In the genomic region with DNA sequence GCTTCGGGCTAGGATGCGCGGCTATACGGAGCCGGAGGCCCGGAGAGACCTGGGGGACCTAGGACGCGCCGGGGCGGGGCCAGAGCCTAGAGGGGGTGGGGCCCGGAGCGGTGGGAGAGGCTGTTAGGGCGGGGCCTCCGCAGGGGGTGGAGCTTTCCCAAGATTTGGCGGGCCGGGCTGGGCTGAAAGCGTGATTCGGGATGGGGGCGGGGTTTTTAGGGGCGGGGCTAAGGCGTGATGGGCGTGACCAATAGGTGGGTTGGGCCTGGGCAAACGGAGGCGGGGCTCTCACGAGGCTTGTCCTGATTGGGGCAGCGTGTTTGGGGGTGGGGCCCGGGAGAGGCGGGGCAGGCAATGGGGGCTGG, we compare ENCODE assay signal across 1 cellular context.
TF ChIP-seq lines count a peak whose summit lies in the region.

No MANE protein-coding gene starts in this region.

TF ChIP-seq in HepG2, 621 proteins besides CTCF, POLR2A, EP300 and RAD21 (continued from another document and continues in another):
- TF ChIP-seq ASH2L (IDR thresholded peaks at IDR 0.05; ENCODE audit: insufficient read length, low read depth, low read length) (peak; percentile 8), ZFX (CRISPR knock-in tag; IDR thresholded peaks at IDR 0.05; ENCODE audit: low read depth) (0 out of 2 replicates have a peak, but pooled peaks have one; percentile 1), ZNF225 (CRISPR knock-in tag; IDR thresholded peaks at IDR 0.05) (no peak), ELF4 (CRISPR knock-in tag; IDR thresholded peaks at IDR 0.05; ENCODE audit: borderline replicate concordance) (no peak), POGZ (CRISPR knock-in tag; IDR thresholded peaks at IDR 0.05) (no peak), STAT5B (CRISPR knock-in tag; IDR thresholded peaks at IDR 0.05) (no peak), PHB2 (IDR thresholded peaks at IDR 0.05; ENCODE audit: partially characterized antibody) (no peak), MATR3 (CRISPR knock-in tag; IDR thresholded peaks at IDR 0.05) (no peak), KMT2A (CRISPR knock-in tag; IDR thresholded peaks at IDR 0.05) (no peak), MTA1 (CRISPR knock-in tag; IDR thresholded peaks at IDR 0.05; ENCODE audit: borderline replicate concordance) (no peak), ZFAT (CRISPR knock-in tag; conservative IDR thresholded peaks at IDR 0.05) (no peak), ZNF251 (CRISPR knock-in tag; IDR thresholded peaks at IDR 0.05) (no peak), RORA (CRISPR knock-in tag; IDR thresholded peaks at IDR 0.05) (no peak), ZNF567 (CRISPR knock-in tag; IDR thresholded peaks at IDR 0.05; ENCODE audit: borderline replicate concordance) (no peak), SP1 (IDR thresholded peaks at IDR 0.05) (0 out of 2 replicates have a peak, but pooled peaks have one; percentile 35), SP1 (CRISPR knock-in tag; IDR thresholded peaks at IDR 0.05) (0 out of 2 replicates have a peak, but pooled peaks have one; percentile 23), GATAD2A (CRISPR knock-in tag; IDR thresholded peaks at IDR 0.05) (no peak), SRY (CRISPR knock-in tag; IDR thresholded peaks at IDR 0.05) (no peak), SNAPC2 (CRISPR knock-in tag; IDR thresholded peaks at IDR 0.05) (no peak), MYNN (CRISPR knock-in tag; IDR thresholded peaks at IDR 0.05; ENCODE audit: low read depth) (no peak), ZNF841 (CRISPR knock-in tag; IDR thresholded peaks at IDR 0.05; ENCODE audit: borderline replicate concordance) (no peak), RARG (CRISPR knock-in tag; IDR thresholded peaks at IDR 0.05; ENCODE audit: low read depth) (no peak), HNRNPK (IDR thresholded peaks at IDR 0.05; ENCODE audit: low read depth, low read length, poor library complexity, severe bottlenecking) (peak; percentile 50), NPAS2 (CRISPR knock-in tag; IDR thresholded peaks at IDR 0.05; ENCODE audit: borderline replicate concordance) (no peak), HOXA9 (CRISPR knock-in tag; IDR thresholded peaks at IDR 0.05; ENCODE audit: borderline replicate concordance) (no peak), DR1 (CRISPR knock-in tag; IDR thresholded peaks at IDR 0.05) (no peak)
- TF ChIP-seq, protein P1, sequence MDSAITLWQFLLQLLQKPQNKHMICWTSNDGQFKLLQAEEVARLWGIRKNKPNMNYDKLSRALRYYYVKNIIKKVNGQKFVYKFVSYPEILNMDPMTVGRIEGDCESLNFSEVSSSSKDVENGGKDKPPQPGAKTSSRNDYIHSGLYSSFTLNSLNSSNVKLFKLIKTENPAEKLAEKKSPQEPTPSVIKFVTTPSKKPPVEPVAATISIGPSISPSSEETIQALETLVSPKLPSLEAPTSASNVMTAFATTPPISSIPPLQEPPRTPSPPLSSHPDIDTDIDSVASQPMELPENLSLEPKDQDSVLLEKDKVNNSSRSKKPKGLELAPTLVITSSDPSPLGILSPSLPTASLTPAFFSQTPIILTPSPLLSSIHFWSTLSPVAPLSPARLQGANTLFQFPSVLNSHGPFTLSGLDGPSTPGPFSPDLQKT (CRISPR knock-in tag; IDR thresholded peaks at IDR 0.05; ENCODE audit: borderline replicate concordance), result no peak
- TF ChIP-seq, protein P2, sequence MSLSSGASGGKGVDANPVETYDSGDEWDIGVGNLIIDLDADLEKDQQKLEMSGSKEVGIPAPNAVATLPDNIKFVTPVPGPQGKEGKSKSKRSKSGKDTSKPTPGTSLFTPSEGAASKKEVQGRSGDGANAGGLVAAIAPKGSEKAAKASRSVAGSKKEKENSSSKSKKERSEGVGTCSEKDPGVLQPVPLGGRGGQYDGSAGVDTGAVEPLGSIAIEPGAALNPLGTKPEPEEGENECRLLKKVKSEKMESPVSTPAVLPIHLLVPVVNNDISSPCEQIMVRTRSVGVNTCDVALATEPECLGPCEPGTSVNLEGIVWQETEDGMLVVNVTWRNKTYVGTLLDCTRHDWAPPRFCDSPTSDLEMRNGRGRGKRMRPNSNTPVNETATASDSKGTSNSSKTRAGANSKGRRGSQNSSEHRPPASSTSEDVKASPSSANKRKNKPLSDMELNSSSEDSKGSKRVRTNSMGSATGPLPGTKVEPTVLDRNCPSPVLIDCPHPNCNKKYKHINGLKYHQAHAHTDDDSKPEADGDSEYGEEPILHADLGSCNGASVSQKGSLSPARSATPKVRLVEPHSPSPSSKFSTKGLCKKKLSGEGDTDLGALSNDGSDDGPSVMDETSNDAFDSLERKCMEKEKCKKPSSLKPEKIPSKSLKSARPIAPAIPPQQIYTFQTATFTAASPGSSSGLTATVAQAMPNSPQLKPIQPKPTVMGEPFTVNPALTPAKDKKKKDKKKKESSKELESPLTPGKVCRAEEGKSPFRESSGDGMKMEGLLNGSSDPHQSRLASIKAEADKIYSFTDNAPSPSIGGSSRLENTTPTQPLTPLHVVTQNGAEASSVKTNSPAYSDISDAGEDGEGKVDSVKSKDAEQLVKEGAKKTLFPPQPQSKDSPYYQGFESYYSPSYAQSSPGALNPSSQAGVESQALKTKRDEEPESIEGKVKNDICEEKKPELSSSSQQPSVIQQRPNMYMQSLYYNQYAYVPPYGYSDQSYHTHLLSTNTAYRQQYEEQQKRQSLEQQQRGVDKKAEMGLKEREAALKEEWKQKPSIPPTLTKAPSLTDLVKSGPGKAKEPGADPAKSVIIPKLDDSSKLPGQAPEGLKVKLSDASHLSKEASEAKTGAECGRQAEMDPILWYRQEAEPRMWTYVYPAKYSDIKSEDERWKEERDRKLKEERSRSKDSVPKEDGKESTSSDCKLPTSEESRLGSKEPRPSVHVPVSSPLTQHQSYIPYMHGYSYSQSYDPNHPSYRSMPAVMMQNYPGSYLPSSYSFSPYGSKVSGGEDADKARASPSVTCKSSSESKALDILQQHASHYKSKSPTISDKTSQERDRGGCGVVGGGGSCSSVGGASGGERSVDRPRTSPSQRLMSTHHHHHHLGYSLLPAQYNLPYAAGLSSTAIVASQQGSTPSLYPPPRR (CRISPR knock-in tag; IDR thresholded peaks at IDR 0.05; ENCODE audit: borderline replicate concordance), result no peak
- TF ChIP-seq, protein P3, sequence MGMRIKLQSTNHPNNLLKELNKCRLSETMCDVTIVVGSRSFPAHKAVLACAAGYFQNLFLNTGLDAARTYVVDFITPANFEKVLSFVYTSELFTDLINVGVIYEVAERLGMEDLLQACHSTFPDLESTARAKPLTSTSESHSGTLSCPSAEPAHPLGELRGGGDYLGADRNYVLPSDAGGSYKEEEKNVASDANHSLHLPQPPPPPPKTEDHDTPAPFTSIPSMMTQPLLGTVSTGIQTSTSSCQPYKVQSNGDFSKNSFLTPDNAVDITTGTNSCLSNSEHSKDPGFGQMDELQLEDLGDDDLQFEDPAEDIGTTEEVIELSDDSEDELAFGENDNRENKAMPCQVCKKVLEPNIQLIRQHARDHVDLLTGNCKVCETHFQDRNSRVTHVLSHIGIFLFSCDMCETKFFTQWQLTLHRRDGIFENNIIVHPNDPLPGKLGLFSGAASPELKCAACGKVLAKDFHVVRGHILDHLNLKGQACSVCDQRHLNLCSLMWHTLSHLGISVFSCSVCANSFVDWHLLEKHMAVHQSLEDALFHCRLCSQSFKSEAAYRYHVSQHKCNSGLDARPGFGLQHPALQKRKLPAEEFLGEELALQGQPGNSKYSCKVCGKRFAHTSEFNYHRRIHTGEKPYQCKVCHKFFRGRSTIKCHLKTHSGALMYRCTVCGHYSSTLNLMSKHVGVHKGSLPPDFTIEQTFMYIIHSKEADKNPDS (CRISPR knock-in tag; IDR thresholded peaks at IDR 0.05), result no peak
- TF ChIP-seq, protein P4, sequence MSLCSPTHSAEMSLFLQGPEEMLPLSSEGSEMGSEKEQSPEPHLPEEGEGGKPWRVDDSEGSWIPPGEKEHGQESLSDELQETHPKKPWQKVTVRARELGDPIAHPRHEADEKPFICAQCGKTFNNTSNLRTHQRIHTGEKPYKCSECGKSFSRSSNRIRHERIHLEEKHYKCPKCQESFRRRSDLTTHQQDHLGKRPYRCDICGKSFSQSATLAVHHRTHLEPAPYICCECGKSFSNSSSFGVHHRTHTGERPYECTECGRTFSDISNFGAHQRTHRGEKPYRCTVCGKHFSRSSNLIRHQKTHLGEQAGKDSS (CRISPR knock-in tag; IDR thresholded peaks at IDR 0.05; ENCODE audit: borderline replicate concordance, low read depth), result no peak
- TF ChIP-seq, protein P5, sequence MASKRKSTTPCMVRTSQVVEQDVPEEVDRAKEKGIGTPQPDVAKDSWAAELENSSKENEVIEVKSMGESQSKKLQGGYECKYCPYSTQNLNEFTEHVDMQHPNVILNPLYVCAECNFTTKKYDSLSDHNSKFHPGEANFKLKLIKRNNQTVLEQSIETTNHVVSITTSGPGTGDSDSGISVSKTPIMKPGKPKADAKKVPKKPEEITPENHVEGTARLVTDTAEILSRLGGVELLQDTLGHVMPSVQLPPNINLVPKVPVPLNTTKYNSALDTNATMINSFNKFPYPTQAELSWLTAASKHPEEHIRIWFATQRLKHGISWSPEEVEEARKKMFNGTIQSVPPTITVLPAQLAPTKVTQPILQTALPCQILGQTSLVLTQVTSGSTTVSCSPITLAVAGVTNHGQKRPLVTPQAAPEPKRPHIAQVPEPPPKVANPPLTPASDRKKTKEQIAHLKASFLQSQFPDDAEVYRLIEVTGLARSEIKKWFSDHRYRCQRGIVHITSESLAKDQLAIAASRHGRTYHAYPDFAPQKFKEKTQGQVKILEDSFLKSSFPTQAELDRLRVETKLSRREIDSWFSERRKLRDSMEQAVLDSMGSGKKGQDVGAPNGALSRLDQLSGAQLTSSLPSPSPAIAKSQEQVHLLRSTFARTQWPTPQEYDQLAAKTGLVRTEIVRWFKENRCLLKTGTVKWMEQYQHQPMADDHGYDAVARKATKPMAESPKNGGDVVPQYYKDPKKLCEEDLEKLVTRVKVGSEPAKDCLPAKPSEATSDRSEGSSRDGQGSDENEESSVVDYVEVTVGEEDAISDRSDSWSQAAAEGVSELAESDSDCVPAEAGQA (IDR thresholded peaks at IDR 0.05; ENCODE audit: low read depth), result no peak
- TF ChIP-seq, protein P5 (CRISPR knock-in tag; IDR thresholded peaks at IDR 0.05; ENCODE audit: borderline replicate concordance), result no peak
- TF ChIP-seq, protein P6, sequence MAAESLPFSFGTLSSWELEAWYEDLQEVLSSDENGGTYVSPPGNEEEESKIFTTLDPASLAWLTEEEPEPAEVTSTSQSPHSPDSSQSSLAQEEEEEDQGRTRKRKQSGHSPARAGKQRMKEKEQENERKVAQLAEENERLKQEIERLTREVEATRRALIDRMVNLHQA (CRISPR knock-in tag; IDR thresholded peaks at IDR 0.05), result no peak
- TF ChIP-seq, protein P7, sequence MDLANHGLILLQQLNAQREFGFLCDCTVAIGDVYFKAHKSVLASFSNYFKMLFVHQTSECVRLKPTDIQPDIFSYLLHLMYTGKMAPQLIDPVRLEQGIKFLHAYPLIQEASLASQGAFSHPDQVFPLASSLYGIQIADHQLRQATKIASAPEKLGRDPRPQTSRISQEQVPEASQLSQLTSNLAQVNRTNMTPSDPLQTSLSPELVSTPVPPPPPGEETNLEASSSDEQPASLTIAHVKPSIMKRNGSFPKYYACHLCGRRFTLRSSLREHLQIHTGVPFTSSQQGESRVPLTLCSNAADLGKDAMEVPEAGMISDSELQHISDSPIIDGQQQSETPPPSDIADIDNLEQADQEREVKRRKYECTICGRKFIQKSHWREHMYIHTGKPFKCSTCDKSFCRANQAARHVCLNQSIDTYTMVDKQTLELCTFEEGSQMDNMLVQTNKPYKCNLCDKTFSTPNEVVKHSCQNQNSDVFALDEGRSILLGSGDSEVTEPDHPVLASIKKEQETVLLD (CRISPR knock-in tag; IDR thresholded peaks at IDR 0.05; ENCODE audit: low read depth), result no peak
- TF ChIP-seq, protein P8, sequence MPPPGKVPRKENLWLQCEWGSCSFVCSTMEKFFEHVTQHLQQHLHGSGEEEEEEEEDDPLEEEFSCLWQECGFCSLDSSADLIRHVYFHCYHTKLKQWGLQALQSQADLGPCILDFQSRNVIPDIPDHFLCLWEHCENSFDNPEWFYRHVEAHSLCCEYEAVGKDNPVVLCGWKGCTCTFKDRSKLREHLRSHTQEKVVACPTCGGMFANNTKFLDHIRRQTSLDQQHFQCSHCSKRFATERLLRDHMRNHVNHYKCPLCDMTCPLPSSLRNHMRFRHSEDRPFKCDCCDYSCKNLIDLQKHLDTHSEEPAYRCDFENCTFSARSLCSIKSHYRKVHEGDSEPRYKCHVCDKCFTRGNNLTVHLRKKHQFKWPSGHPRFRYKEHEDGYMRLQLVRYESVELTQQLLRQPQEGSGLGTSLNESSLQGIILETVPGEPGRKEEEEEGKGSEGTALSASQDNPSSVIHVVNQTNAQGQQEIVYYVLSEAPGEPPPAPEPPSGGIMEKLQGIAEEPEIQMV (CRISPR knock-in tag; IDR thresholded peaks at IDR 0.05; ENCODE audit: low read depth), result no peak
- TF ChIP-seq, protein P9, sequence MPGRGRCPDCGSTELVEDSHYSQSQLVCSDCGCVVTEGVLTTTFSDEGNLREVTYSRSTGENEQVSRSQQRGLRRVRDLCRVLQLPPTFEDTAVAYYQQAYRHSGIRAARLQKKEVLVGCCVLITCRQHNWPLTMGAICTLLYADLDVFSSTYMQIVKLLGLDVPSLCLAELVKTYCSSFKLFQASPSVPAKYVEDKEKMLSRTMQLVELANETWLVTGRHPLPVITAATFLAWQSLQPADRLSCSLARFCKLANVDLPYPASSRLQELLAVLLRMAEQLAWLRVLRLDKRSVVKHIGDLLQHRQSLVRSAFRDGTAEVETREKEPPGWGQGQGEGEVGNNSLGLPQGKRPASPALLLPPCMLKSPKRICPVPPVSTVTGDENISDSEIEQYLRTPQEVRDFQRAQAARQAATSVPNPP (CRISPR knock-in tag; IDR thresholded peaks at IDR 0.05), result no peak
- TF ChIP-seq, protein P10, sequence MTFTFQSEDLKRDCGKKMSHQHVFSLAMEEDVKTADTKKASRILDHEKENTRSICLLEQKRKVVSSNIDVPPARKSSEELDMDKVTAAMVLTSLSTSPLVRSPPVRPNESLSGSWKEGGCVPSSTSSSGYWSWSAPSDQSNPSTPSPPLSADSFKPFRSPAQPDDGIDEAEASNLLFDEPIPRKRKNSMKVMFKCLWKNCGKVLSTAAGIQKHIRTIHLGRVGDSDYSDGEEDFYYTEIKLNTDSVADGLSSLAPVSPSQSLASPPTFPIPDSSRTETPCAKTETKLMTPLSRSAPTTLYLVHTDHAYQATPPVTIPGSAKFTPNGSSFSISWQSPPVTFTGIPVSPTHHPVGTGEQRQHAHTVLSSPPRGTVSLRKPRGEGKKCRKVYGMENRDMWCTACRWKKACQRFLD (CRISPR knock-in tag; IDR thresholded peaks at IDR 0.05; ENCODE audit: borderline replicate concordance), result no peak
- TF ChIP-seq, protein P11, sequence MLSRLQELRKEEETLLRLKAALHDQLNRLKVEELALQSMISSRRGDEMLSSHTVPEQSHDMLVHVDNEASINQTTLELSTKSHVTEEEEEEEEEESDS (CRISPR knock-in tag; IDR thresholded peaks at IDR 0.05; ENCODE audit: borderline replicate concordance), result no peak
